8 cellular contexts compared by ENCODE assay signal in the genomic region with DNA sequence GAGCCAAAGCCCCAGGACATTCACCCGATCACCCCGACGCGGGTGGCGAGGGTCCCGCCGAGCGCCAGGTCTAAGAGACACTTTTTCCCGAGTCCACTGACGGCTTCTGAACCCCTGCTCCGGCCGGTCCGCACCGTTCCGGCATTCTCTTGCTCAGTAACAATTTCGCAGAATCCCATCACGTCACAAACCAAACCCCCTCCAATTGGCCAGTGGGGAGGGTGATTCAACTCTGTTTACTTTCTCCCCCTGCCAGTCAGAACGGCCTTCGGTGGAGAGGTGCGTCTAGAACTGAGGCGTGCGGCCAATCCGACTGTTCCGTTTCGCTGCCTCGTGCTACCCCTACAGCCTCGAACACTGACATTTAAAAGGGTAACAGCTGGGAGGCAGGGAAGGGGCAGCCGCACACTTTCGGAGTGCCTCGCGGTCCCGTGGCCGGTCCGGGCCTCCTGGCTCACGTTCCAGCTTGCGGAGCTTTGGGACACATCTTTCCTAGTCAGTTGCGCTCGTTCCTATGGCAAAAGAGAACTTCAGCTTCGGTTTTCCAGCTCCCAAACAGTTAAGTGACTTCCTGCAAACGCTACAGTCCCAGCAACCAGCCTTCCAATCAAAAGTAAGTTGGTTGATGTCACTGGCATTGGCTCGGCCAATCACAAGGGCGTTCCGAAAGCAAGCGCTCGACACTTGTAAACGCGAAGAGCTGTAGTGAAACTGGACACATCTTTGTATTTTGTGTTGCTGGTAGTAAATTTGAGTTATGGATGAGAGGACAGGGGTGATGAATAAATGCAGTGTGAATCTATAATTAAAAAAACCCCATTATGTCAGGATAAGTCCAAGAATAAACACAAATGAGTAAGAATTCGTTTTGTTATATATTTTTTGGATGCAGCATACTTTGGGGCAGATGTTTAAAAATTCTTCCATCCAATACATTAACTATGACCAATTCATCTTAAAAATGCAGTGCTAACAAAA. TPM values are rescaled to one million over a fixed set of nuclear protein-coding genes. Genes with fewer than 3 reads are reported as not detected.
DNase-seq lines count a peak whose midpoint lies in the region; ATAC-seq and TF ChIP-seq lines count a peak whose summit lies in the region.

A gene (minus strand): TSS at position 860 of the 978 bp plus-strand sequence. CDS start 1,294 bp downstream, outside the sequence.

- TF ChIP-seq CTCF in GM23338 (conservative IDR thresholded peaks at IDR 0.05; ENCODE audit: low read depth in 2 of 2) = no peak
- TF ChIP-seq CTCF in fibroblast of the aortic adventitia (IDR thresholded peaks at IDR 0.05; ENCODE audit: insufficient read depth, low read length) = no peak
- no peak for TF ChIP-seq CTCF in nephron progenitor cell (IDR thresholded peaks at IDR 0.05)

- H2AFZ ChIP-seq in GM23338 = peak within 1 kb of the TSS; percentile 49

- 0 out of 2 replicates have a peak, but pooled peaks cover 2% of the 10 kb centered on the region for H3F3A ChIP-seq in GM23338 (replicated peaks; ENCODE audit: low read depth)

- H4K20me1 ChIP-seq in GM23338 (replicated peaks; ENCODE audit: insufficient read depth) = no peaks in the 10 kb centered on the region

- H3K27ac Mint-ChIP-seq in GM23338 (0 out of 2 replicates have a peak within 1 kb of the TSS, but pooled peaks have one; percentile 66), nephron progenitor cell (peak within 1 kb of the TSS; percentile 0)
- peak within 1 kb of the TSS; percentile 96 for H3K27ac Mint-ChIP-seq in stimulated activated naive CD8-positive, alpha-beta T cell treated with anti-CD3 and anti-CD28 coated beads, Interleukin-15, Interleukin-2, amounts not matched to agents 100 ng/mL and 50 ng/mL, for 24 hours

- H3K4me1 Mint-ChIP-seq in GM23338 (peaks cover 20% of the 10 kb centered on the region; the same call in 2 of the 3 replicates), nephron progenitor cell (peaks cover 43% of the 10 kb centered on the region)
- peaks cover 57% of the 10 kb centered on the region for H3K4me1 Mint-ChIP-seq in stimulated activated naive CD8-positive, alpha-beta T cell treated with anti-CD3 and anti-CD28 coated beads, Interleukin-15, Interleukin-2, amounts not matched to agents 100 ng/mL and 50 ng/mL, for 24 hours (ENCODE audit: low read depth)

- H3K4me3 Mint-ChIP-seq in GM23338 = peak within 1 kb of the TSS; percentile 90
- H3K4me3 Mint-ChIP-seq in nephron progenitor cell = peak within 1 kb of the TSS; percentile 89
- peak within 1 kb of the TSS; percentile 94 for H3K4me3 Mint-ChIP-seq in stimulated activated naive CD8-positive, alpha-beta T cell treated with anti-CD3 and anti-CD28 coated beads, Interleukin-15, Interleukin-2, amounts not matched to agents 100 ng/mL and 50 ng/mL, for 24 hours

- H3K4me1 ChIP-seq in GM23338 (ENCODE audit: insufficient read depth) = peaks cover 21% of the 10 kb centered on the region

- H3K4me3 ChIP-seq in GM23338 (peak within 1 kb of the TSS; percentile 51), fibroblast of the aortic adventitia (ENCODE audit: low read depth, low read length) (peak within 1 kb of the TSS; percentile 95)

- peaks cover 69% of the 10 kb centered on the region for H3K27me3 ChIP-seq in GM23338 (ENCODE audit: insufficient read depth)

- H3K9me3 Mint-ChIP-seq in GM23338 (no peaks in the 10 kb centered on the region; the same call in 2 of the 3 replicates), nephron progenitor cell (no peaks in the 10 kb centered on the region)
- no peaks in the 10 kb centered on the region for H3K9me3 Mint-ChIP-seq in stimulated activated naive CD8-positive, alpha-beta T cell treated with anti-CD3 and anti-CD28 coated beads, Interleukin-15, Interleukin-2, amounts not matched to agents 100 ng/mL and 50 ng/mL, for 24 hours

- no peaks in the 10 kb centered on the region for H3K9me2 ChIP-seq in GM23338 (ENCODE audit: insufficient read depth)

- no peak within 1 kb of the TSS for H3K27ac ChIP-seq in GM23338 (ENCODE audit: low read depth)

- peak within 1 kb of the TSS; percentile 85 for H3K4me2 ChIP-seq in GM23338

- no peaks in the 10 kb centered on the region for H3K36me3 ChIP-seq in GM23338 (ENCODE audit: insufficient read depth)

- peak; percentile 99 for DNase-seq in EH (ENCODE audit: low read depth)
- peak; percentile 93 for DNase-seq in GM23338 (ENCODE audit: low spot score)
- DNase-seq in LHCN-M2 (ENCODE audit: low read depth) = peak; percentile 98
- DNase-seq in SIG-M5 treated with dmso at 0.1 percent for 504 hours (lab: John Stamatoyannopoulos, UW; ENCODE audit: unreplicated experiment) = peak; percentile 96
- DNase-seq in activated gamma-delta T cell (lab: John Stamatoyannopoulos, UW) = peak; percentile 65
- DNase-seq in fibroblast of the aortic adventitia (ENCODE audit: low read depth) = peak; percentile 99
- peak; percentile 66 for DNase-seq in nephron progenitor cell

- peak; percentile 44 for ATAC-seq in GM23338

- H3K36me3 Mint-ChIP-seq in GM23338 (ENCODE audit: low read depth) (no peaks in the 10 kb centered on the region), nephron progenitor cell (ENCODE audit: low read depth) (no peaks in the 10 kb centered on the region)
- no peaks in the 10 kb centered on the region for H3K36me3 Mint-ChIP-seq in stimulated activated naive CD8-positive, alpha-beta T cell treated with anti-CD3 and anti-CD28 coated beads, Interleukin-15, Interleukin-2, amounts not matched to agents 100 ng/mL and 50 ng/mL, for 24 hours (ENCODE audit: low read depth)

- no peaks in the 10 kb centered on the region; the same call in 1 of the 2 replicates for H3K79me2 ChIP-seq in GM23338 (replicated peaks; ENCODE audit: insufficient read depth)

- H3K27me3 Mint-ChIP-seq in GM23338 (ENCODE audit: insufficient read depth, low read depth, poor library complexity) (peaks cover 47% of the 10 kb centered on the region), nephron progenitor cell (ENCODE audit: low read depth, poor library complexity) (peaks cover 90% of the 10 kb centered on the region)
- no peaks in the 10 kb centered on the region for H3K27me3 Mint-ChIP-seq in stimulated activated naive CD8-positive, alpha-beta T cell treated with anti-CD3 and anti-CD28 coated beads, Interleukin-15, Interleukin-2, amounts not matched to agents 100 ng/mL and 50 ng/mL, for 24 hours

TF ChIP-seq in GM23338, 12 proteins besides CTCF, POLR2A, EP300 and RAD21:
- TF ChIP-seq CREB1 (CRISPR knock-in tag; IDR thresholded peaks at IDR 0.05; ENCODE audit: low read depth) (peak; percentile 68), EZH2phosphoT487 (IDR thresholded peaks at IDR 0.05; ENCODE audit: unreplicated experiment) (no peak), EZH2 (IDR thresholded peaks at IDR 0.05; ENCODE audit: low read depth, unreplicated experiment) (peak; percentile 48)

RNA-seq across cellular contexts. Expression of the gene that starts here (rescaled TPM):
- total RNA-seq in GM23338 (2014; rRNA removed; shearing (Covaris generic)) = 0.82 and 1.5 TPM in 2 replicates
- polyA plus RNA-seq in GM23338 (2016; fragmentation: Nextera tagmentation; extraction: Ambion mirVana) = 0.45 and 0.58 TPM in 2 replicates
- 23.5 and 36.5 TPM in 2 replicates for total RNA-seq in LHCN-M2 (2014; rRNA removed)
- 4.8 TPM for polyA plus RNA-seq in LHCN-M2 (2012)
- 30.4 and 30.8 TPM in 2 replicates for total RNA-seq in fibroblast of the aortic adventitia (ENCODE audit: low replicate concordance)

Comparison
In these comparisons a context has a peak if more than half of its experiments do, and no peak if none do; other contexts are left out.
1. H3K27ac Mint-ChIP-seq: peak in every context shown above with its lines; median percentile 96 in stimulated activated naive CD8-positive, alpha-beta T cell treated with anti-CD3 and anti-CD28 coated beads, Interleukin-15, Interleukin-2, amounts not matched to agents 100 ng/mL and 50 ng/mL, for 24 hours; 66 in GM23338; 0 in nephron progenitor cell.